Comparison of ENCODE assay signal across 8 cellular contexts in the genomic region with DNA sequence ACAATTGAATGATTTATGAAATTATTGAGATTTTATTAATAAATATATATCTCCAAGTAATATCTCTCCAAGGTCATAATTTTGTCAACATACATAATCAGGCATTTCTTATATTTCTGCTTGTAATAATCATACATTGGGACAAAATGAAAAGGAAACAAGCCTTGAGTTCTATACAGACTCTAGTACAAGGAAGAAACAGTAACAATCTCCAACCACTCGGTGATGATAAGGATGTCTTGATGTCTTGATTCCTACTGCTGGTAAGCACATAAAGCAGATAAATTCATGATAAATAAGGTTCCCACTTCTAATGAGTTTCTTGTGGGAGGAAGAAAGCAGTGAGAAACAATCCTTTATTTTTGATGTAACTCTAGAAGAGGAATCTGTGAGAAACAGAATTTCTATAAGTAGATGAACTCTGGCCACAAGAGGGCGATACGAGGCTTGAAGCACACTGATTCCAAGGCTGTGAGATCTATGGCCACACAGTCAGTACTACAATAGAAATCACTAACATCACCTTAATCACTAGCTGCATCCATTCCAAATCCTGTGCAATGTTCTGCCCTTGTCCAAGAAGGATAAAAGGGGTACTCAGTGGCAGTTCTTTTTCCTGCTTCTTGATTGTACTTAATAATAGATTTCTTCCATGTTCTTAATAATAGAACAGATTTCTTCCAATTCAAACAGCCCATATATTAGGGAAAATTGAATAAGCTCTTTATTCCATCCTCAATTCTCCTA. TPM values are rescaled to one million over a fixed set of nuclear protein-coding genes. Genes with fewer than 3 reads are reported as not detected.
DNase-seq lines count a peak whose midpoint lies in the region; ATAC-seq, FAIRE-seq and TF ChIP-seq lines count a peak whose summit lies in the region.

No MANE protein-coding gene starts in this region.

- no peak overlapping the region for H3K4me3 ChIP-seq in kidney (ENCODE audit: low read length in 2 of 2)

- DNase-seq in DMS79 treated with DMSO at 0.1 percent for 48 hours (lab: John Stamatoyannopoulos, UW) (peak; percentile 71), NCI-H226 (peak; percentile 43), activated B cell treated with CpG ODN at 0.5 μM for 24 hours (no peak), caudate nucleus (lab: John Stamatoyannopoulos, UW) (peak in 54 of 61 donors; percentile 2 to 93 (median 38)), kidney (no peak)
- DNase-seq in stimulated activated CD4-positive, alpha-beta T cell treated with anti-CD3 and anti-CD28 coated beads, Interleukin-1b, Interleukin-23, amount 100 ng/mL, for 48 hours, result peak; percentile 77

- intact Hi-C loops in activated B cell treated with CpG ODN at 0.5 μM for 24 hours (cut with micrococcal nuclease) (loop anchor here (1.0 kb wide), 7 partner anchors 36 to 504 kb away; partner anchors contain the start of gene LRRC8B), kidney (cut with DNase I) (no loop called here)

- no peaks in the 10 kb centered on the region for H3K4me1 ChIP-seq in kidney (ENCODE audit: control insufficient read depth in 1 of 2, insufficient read depth in 1 of 2, low read depth in 1 of 2, low read length in 2 of 2)

- no peaks in the 10 kb centered on the region for H3K9me3 ChIP-seq in kidney (ENCODE audit: control insufficient read depth in 1 of 2, low read length in 2 of 2)

- H3K9me3 Mint-ChIP-seq in activated B cell treated with CpG ODN at 0.5 μM for 24 hours, result peaks cover 4% of the 10 kb centered on the region

- H3K27me3 Mint-ChIP-seq in activated B cell treated with CpG ODN at 0.5 μM for 24 hours, result peaks cover 4% of the 10 kb centered on the region

- no peak overlapping the region for H3K27ac Mint-ChIP-seq in activated B cell treated with CpG ODN at 0.5 μM for 24 hours

- H3K36me3 ChIP-seq in kidney (ENCODE audit: control insufficient read depth in 1 of 2, insufficient read depth in 2 of 2, low read length in 2 of 2), result no peaks in the 10 kb centered on the region

- POLR2A ChIA-PET in activated B cell treated with CpG ODN at 0.5 μM for 24 hours (lab: Charles Lee), result interaction anchor here (0.7 kb wide), 1 partner anchor 280 kb away, joined by 3 read pairs; no protein-coding TSS in a partner anchor

- CTCF ChIA-PET in activated B cell treated with CpG ODN at 0.5 μM for 24 hours (lab: Charles Lee), result interaction anchor here (0.8 to 6.1 kb wide), 14 partner anchors 15 to 284 kb away, joined by 3 to 49 read pairs (median 4); no protein-coding TSS in a partner anchor

- no peaks in the 10 kb centered on the region for H3K36me3 Mint-ChIP-seq in activated B cell treated with CpG ODN at 0.5 μM for 24 hours (ENCODE audit: low read depth)

- H3K4me3 Mint-ChIP-seq in activated B cell treated with CpG ODN at 0.5 μM for 24 hours, result no peak overlapping the region

- no peak overlapping the region for H3K27ac ChIP-seq in caudate nucleus (ENCODE audit: low read depth, low read length)
- H3K27ac ChIP-seq in kidney (ENCODE audit: low read depth in 2 of 2, low read length in 2 of 2), result no peak overlapping the region

- ATAC-seq in HG03095 (IDR thresholded peaks at IDR 0.05; ENCODE audit: unreplicated experiment) (peak; percentile 68), activated B cell treated with CpG ODN at 0.5 μM for 24 hours (ENCODE audit: low read depth) (peak; percentile 74), GM21717 (IDR thresholded peaks at IDR 0.05; ENCODE audit: unreplicated experiment) (no peak)

- peak; percentile 87 for FAIRE-seq in kidney (lab: Jason Lieb, UNC)

- TF ChIP-seq CTCF in activated B cell treated with CpG ODN at 0.5 μM for 24 hours (IDR thresholded peaks at IDR 0.05), result no peak
- peak; percentile 73 for TF ChIP-seq CTCF in kidney (IDR thresholded peaks at IDR 0.05; ENCODE audit: borderline replicate concordance, extremely low read depth, insufficient read depth)

- no peak overlapping the region for H3K9ac ChIP-seq in kidney (ENCODE audit: low read length in 2 of 2)

- H3K4me1 Mint-ChIP-seq in activated B cell treated with CpG ODN at 0.5 μM for 24 hours, result no peaks in the 10 kb centered on the region

RNA-seq across cellular contexts. Expression of gene LRRC8B, which starts 41.4 kb away (rescaled TPM):
- 14.7 and 19.1 TPM in 2 replicates for total RNA-seq in activated B cell treated with CpG ODN at 0.5 μM for 24 hours
- total RNA-seq in kidney, result 15.1 TPM
- 2.4 TPM for polyA plus RNA-seq in kidney (ENCODE audit: insufficient read depth, low read depth, low replicate concordance)

Comparison
In these comparisons a context has a peak if more than half of its experiments do, and no peak if none do; other contexts are left out.
1. DNase-seq: peak in DMS79 treated with DMSO at 0.1 percent for 48 hours (single experiment), NCI-H226 (single experiment), caudate nucleus (54 of 61) and stimulated activated CD4-positive, alpha-beta T cell treated with anti-CD3 and anti-CD28 coated beads, Interleukin-1b, Interleukin-23, amount 100 ng/mL, for 48 hours (single experiment); none in activated B cell treated with CpG ODN at 0.5 μM for 24 hours (single experiment) and kidney (single experiment).